In the genomic region with DNA sequence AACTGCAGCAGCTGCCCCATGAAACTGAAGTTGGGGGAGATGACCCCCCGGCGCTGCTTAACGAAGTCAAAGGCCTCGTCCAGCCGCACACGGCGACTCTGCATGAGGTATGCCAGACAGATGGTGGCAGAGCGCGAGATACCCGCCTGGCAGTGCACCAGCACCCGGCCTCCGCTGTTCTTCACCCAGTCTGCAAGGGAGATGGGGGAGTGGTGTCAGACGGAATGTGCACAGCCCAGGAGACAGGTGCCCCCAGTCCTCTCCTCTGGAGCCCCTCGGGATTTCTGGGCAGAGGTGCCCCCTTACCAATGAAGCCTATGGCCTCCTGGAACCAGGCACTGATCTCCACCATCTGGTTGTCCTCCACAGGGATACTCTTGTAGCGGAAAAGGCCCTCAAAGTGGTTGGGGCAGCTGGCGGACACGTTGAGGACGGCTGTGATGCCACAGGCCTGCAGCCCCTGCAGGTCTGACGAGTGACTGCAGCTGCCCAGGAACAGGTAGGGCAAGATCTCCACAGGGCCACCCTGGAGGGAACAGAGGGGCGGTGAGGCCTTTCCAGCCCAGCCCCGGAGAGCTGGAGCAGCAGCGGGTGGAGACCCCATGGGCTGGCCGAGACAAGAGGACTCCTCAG, we compare ENCODE assay signal across 8 cellular contexts. TPM values are rescaled to one million over a fixed set of nuclear protein-coding genes. Genes with fewer than 3 reads are reported as not detected.
A peak's percentile ranks its signal among the peaks of the same experiment; 100 is the strongest.
DNase-seq lines count a peak whose midpoint lies in the region; ATAC-seq and TF ChIP-seq lines count a peak whose summit lies in the region.

No MANE protein-coding gene starts in this region.

- no peak for ATAC-seq in activated naive CD4-positive, alpha-beta T cell treated with anti-CD3 and anti-CD28 coated beads, Interleukin-2, amount 50 U/mL, for 72 hours
- ATAC-seq in lower lobe of right lung (no peak), upper lobe of left lung (ENCODE audit: low FRiP score in 2 of 2) (no peak), HG03196 (IDR thresholded peaks at IDR 0.05; ENCODE audit: unreplicated experiment) (no peak)

- TF ChIP-seq POLR2A in upper lobe of left lung (IDR thresholded peaks at IDR 0.05), result no peak

- H3K4me3 ChIP-seq in lower lobe of right lung (peak overlapping the region; percentile 64), upper lobe of left lung (peak overlapping the region in 3 of 4 donors; percentile 70 to 84 (median 71))

- H3K27ac ChIP-seq in lower lobe of right lung (no peak overlapping the region), upper lobe of left lung (peak overlapping the region in 2 of 4 donors; percentile 76 to 82)

- H3K4me1 ChIP-seq in lower lobe of right lung, result peaks cover 36% of the 10 kb centered on the region
- peaks cover 12 to 49% (median 27%) of the 10 kb centered on the region in 4 donors for H3K4me1 ChIP-seq in upper lobe of left lung

- H3K36me3 Mint-ChIP-seq in activated naive CD4-positive, alpha-beta T cell treated with anti-CD3 and anti-CD28 coated beads, Interleukin-2, amount 50 U/mL, for 72 hours, result peaks cover 29 to 37% of the 10 kb centered on the region in 2 donors

- no peaks in the 10 kb centered on the region for H3K9me3 Mint-ChIP-seq in activated naive CD4-positive, alpha-beta T cell treated with anti-CD3 and anti-CD28 coated beads, Interleukin-2, amount 50 U/mL, for 72 hours

- no peak for TF ChIP-seq EP300 in upper lobe of left lung (IDR thresholded peaks at IDR 0.05)

- H3K27ac Mint-ChIP-seq in activated naive CD4-positive, alpha-beta T cell treated with anti-CD3 and anti-CD28 coated beads, Interleukin-2, amount 50 U/mL, for 72 hours, result peak overlapping the region; percentile 98 to 99

- TF ChIP-seq CTCF in lower lobe of right lung (IDR thresholded peaks at IDR 0.05) (no peak), upper lobe of left lung (IDR thresholded peaks at IDR 0.05) (peak in 3 of 6 experiments; percentile 15 to 34 (median 31))

- H3K9me3 ChIP-seq in lower lobe of right lung (no peaks in the 10 kb centered on the region), upper lobe of left lung (no peaks in the 10 kb centered on the region)

- H3K36me3 ChIP-seq in lower lobe of right lung (no peaks in the 10 kb centered on the region), upper lobe of left lung (no peaks in the 10 kb centered on the region)

- peak; percentile 18 for DNase-seq in NCI-H2196 (lab: John Stamatoyannopoulos, UW; ENCODE audit: unreplicated experiment)
- no peak for DNase-seq in NCI-H2196 treated with DMSO at 0.1 percent for 48 hours (lab: John Stamatoyannopoulos, UW; ENCODE audit: unreplicated experiment)
- peak; percentile 86 for DNase-seq in NCI-H524 treated with DMSO at 0.1 percent for 48 hours (lab: John Stamatoyannopoulos, UW)
- peak in 1 of 2 donors; percentile 70 for DNase-seq in activated naive CD4-positive, alpha-beta T cell treated with anti-CD3 and anti-CD28 coated beads, Interleukin-2, amount 50 U/mL, for 72 hours (ENCODE audit: low spot score in 2 of 2)
- peak; percentile 44 for DNase-seq in lower lobe of right lung
- DNase-seq in upper lobe of left lung, result no peak
- no peak for DNase-seq in hippocampal formation (lab: John Stamatoyannopoulos, UW)

- WGBS in upper lobe of left lung, 2 donors, result 74 to 79% methylated on average over 18 to 23 of the region's 23 CpGs

- H3K27me3 ChIP-seq in lower lobe of right lung (ENCODE audit: low read depth) (peaks cover 5% of the 10 kb centered on the region), upper lobe of left lung (peaks cover 0 to 5% (median 0%) of the 10 kb centered on the region in 4 donors)

- intact Hi-C loops in lower lobe of right lung (cut with DNase I), result no loop called here

RNA-seq across cellular contexts. Expression of gene DUSP2, which starts 1.3 kb away (rescaled TPM):
- 100 to 1,000 TPM; 202 to 218 TPM for total RNA-seq in activated naive CD4-positive, alpha-beta T cell treated with anti-CD3 and anti-CD28 coated beads, Interleukin-2, amount 50 U/mL, for 72 hours
- total RNA-seq in lower lobe of right lung (5.5 TPM), upper lobe of left lung (10 to 100 TPM in 4 of 6 donors, 1 to 10 TPM in 2; 6.9 to 21.0 (median 12.5) TPM)

RNA-seq across cellular contexts. Expression of gene ASTL, which starts 5.7 kb away (rescaled TPM):
- total RNA-seq in activated naive CD4-positive, alpha-beta T cell treated with anti-CD3 and anti-CD28 coated beads, Interleukin-2, amount 50 U/mL, for 72 hours, result 1 to 10 TPM in 1 of 2 donors, under 1 TPM in 1; 0.82 to 3.4 TPM
- total RNA-seq in lower lobe of right lung (not detected), upper lobe of left lung (1 to 10 TPM in 1 of 6 donors, under 1 TPM in 2, not detected in 3; 0.23 to 1.3 (median 0.27) TPM)

RNA-seq across cellular contexts. Expression of gene ADRA2B, which starts 27.6 kb away (rescaled TPM):
- total RNA-seq in activated naive CD4-positive, alpha-beta T cell treated with anti-CD3 and anti-CD28 coated beads, Interleukin-2, amount 50 U/mL, for 72 hours, result under 1 TPM; 0.47 to 0.61 TPM
- total RNA-seq in lower lobe of right lung (0.32 TPM), upper lobe of left lung (1 to 10 TPM in 1 of 6 donors, under 1 TPM in 5; 0.15 to 1.0 (median 0.31) TPM)

Comparison
In these comparisons a context has a peak if more than half of its experiments do, and no peak if none do; other contexts are left out.
1. DNase-seq: peak in NCI-H2196 (single experiment), NCI-H524 treated with DMSO at 0.1 percent for 48 hours (single experiment) and lower lobe of right lung (single experiment); none in NCI-H2196 treated with DMSO at 0.1 percent for 48 hours (single experiment), upper lobe of left lung (0 of 2) and hippocampal formation (0 of 2).
2. RNA of gene DUSP2, which starts 1.3 kb away (total RNA-seq): 202 to 218 TPM in activated naive CD4-positive, alpha-beta T cell treated with anti-CD3 and anti-CD28 coated beads, Interleukin-2, amount 50 U/mL, for 72 hours; 6.9 to 21.0 TPM in upper lobe of left lung and 5.5 TPM in lower lobe of right lung (single experiment); every median in the first group is over 4 times any median in the second.